In the genomic region with DNA sequence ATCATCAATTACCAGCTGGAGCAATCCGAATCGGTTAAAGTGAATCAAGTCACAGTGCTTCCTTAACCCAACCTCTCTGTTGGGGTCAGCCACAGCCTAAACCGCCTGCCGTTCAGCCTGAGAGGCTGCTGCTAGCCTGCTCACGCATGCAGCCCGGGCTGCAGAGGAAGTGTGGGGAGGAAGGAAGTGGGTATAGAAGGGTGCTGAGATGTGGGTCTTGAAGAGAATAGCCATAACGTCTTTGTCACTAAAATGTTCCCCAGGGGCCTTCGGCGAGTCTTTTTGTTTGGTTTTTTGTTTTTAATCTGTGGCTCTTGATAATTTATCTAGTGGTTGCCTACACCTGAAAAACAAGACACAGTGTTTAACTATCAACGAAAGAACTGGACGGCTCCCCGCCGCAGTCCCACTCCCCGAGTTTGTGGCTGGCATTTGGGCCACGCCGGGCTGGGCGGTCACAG, we compare ENCODE assay signal across 8 cellular contexts. TPM values are rescaled to one million over a fixed set of nuclear protein-coding genes. Genes with fewer than 3 reads are reported as not detected.
DNase-seq lines count a peak whose midpoint lies in the region; ATAC-seq, FAIRE-seq and TF ChIP-seq lines count a peak whose summit lies in the region.

No MANE protein-coding gene starts in this region.

- H3K4me3 Mint-ChIP-seq in H9 = peak overlapping the region; percentile 66 to 73
- peak overlapping the region; percentile 90 for H3K4me3 Mint-ChIP-seq in activated CD4-positive, alpha-beta memory T cell treated with anti-CD3 and anti-CD28 coated beads, Interleukin-2, amount 10 ng/mL, durations not matched to agents 7 days and 5 days
- peak overlapping the region; percentile 77 to 99 (median 94) for H3K4me3 Mint-ChIP-seq in naive thymus-derived CD8-positive, alpha-beta T cell

- H3K79me2 ChIP-seq in H9 (ENCODE audit: insufficient read depth, low read length) (no peaks in the 10 kb centered on the region), MM.1S (ENCODE audit: low read length) (peaks cover 45% of the 10 kb centered on the region), endothelial cell of umbilical vein (ENCODE audit: control insufficient read depth, insufficient read depth, low read length) (no peaks in the 10 kb centered on the region)

- no peak overlapping the region for H2BK20ac ChIP-seq in H9 (ENCODE audit: low read depth, low read length, poor library complexity, severe bottlenecking)

- H3T11ph ChIP-seq in H9 (ENCODE audit: low read length) = no peak overlapping the region

- no peaks in the 10 kb centered on the region for H3K9me3 ChIP-seq in H9 (ENCODE audit: control insufficient read depth, low read depth, low read length)
- no peaks in the 10 kb centered on the region for H3K9me3 ChIP-seq in MM.1S (replicated peaks; ENCODE audit: insufficient read depth, low read length)
- no peaks in the 10 kb centered on the region for H3K9me3 ChIP-seq in endothelial cell of umbilical vein (replicated peaks; ENCODE audit: control insufficient read depth, insufficient read depth, low read length)
- H3K9me3 ChIP-seq in subcutaneous abdominal adipose tissue (ENCODE audit: control insufficient read depth in 5 of 5, low read length in 5 of 5) = no peaks in the 10 kb centered on the region

- no peak overlapping the region for H2BK120ac ChIP-seq in H9 (ENCODE audit: low read depth, low read length, poor library complexity, severe bottlenecking)

- no peak overlapping the region for H3K14ac ChIP-seq in H9 (ENCODE audit: insufficient read depth, low read length)

- no peak overlapping the region for H2AK5ac ChIP-seq in H9 (ENCODE audit: insufficient read length, low read length)

- no peaks in the 10 kb centered on the region for H3K4me1 ChIP-seq in H9 (ENCODE audit: insufficient read depth, low read length)
- H3K4me1 ChIP-seq in MM.1S (ENCODE audit: low read length) = peaks cover 29% of the 10 kb centered on the region
- H3K4me1 ChIP-seq in endothelial cell of umbilical vein (ENCODE audit: control insufficient read depth, extremely low read depth, insufficient read depth, low read length) = peaks cover 7% of the 10 kb centered on the region
- peaks cover 0 to 28% (median 17%) of the 10 kb centered on the region in 5 donors for H3K4me1 ChIP-seq in subcutaneous abdominal adipose tissue (ENCODE audit: control insufficient read depth in 5 of 5, insufficient read depth in 5 of 5, low read length in 5 of 5)

- H3K27me3 Mint-ChIP-seq in H9 (ENCODE audit: low read depth) = peaks cover 71% of the 10 kb centered on the region
- peaks cover 3% of the 10 kb centered on the region for H3K27me3 Mint-ChIP-seq in activated CD4-positive, alpha-beta memory T cell treated with anti-CD3 and anti-CD28 coated beads, Interleukin-2, amount 10 ng/mL, durations not matched to agents 7 days and 5 days
- no peaks in the 10 kb centered on the region for H3K27me3 Mint-ChIP-seq in naive thymus-derived CD8-positive, alpha-beta T cell

- H4K91ac ChIP-seq in H9 (ENCODE audit: insufficient read length, low read depth, low read length) = no peak overlapping the region

- no peak overlapping the region for H3K4ac ChIP-seq in H9 (ENCODE audit: low read depth, low read length)

- H3K79me1 ChIP-seq in H9 (ENCODE audit: insufficient read depth, low read depth, low read length, poor library complexity, severe bottlenecking) = no peaks in the 10 kb centered on the region

- no peak for TF ChIP-seq POLR2A in endothelial cell of umbilical vein (IDR thresholded peaks at IDR 0.05; ENCODE audit: low read depth, low read length)

- H3K23ac ChIP-seq in H9 (ENCODE audit: insufficient read length, low read depth, low read length) = no peak overlapping the region

- no peak for TF ChIP-seq CTCF in GM06990 (IDR thresholded peaks at IDR 0.05; ENCODE audit: insufficient read depth, low read length, poor library complexity, severe bottlenecking)
- TF ChIP-seq CTCF in H9 (conservative IDR thresholded peaks at IDR 0.05) = no peak
- no peak for TF ChIP-seq CTCF in MM.1S (IDR thresholded peaks at IDR 0.05; ENCODE audit: low read length)
- no peak for TF ChIP-seq CTCF in endothelial cell of umbilical vein (IDR thresholded peaks at IDR 0.05; ENCODE audit: extremely low read depth in 1 of 2, insufficient read depth in 1 of 2, low read depth in 1 of 2, low read length in 2 of 2)

- peaks cover 10 to 13% of the 10 kb centered on the region in 2 experiments for H3K4me1 Mint-ChIP-seq in H9
- H3K4me1 Mint-ChIP-seq in activated CD4-positive, alpha-beta memory T cell treated with anti-CD3 and anti-CD28 coated beads, Interleukin-2, amount 10 ng/mL, durations not matched to agents 7 days and 5 days = peaks cover 37% of the 10 kb centered on the region
- H3K4me1 Mint-ChIP-seq in naive thymus-derived CD8-positive, alpha-beta T cell = peaks cover 33 to 55% (median 43%) of the 10 kb centered on the region in 4 donors

- no peaks in the 10 kb centered on the region for H3K9me1 ChIP-seq in endothelial cell of umbilical vein (replicated peaks; ENCODE audit: control insufficient read depth, extremely low read depth, insufficient read depth, low read length)

- H3K4me3 ChIP-seq in GM06990 (replicated peaks; ENCODE audit: low read depth, low read length) (peak overlapping the region; percentile 82), MM.1S (ENCODE audit: low read length) (peak overlapping the region; percentile 89), endothelial cell of umbilical vein (replicated peaks in 1 of 3; ENCODE audit: insufficient read depth in 1 of 3, low read depth in 1 of 3, low read length in 3 of 3) (peak overlapping the region; percentile 2 to 43 (median 41)), subcutaneous abdominal adipose tissue (ENCODE audit: low read depth in 1 of 5, low read length in 5 of 5) (peak overlapping the region; percentile 52 to 76 (median 68))

- no peak overlapping the region for H2BK12ac ChIP-seq in H9 (ENCODE audit: insufficient read length, low read depth, low read length)

- H2BK5ac ChIP-seq in H9 (ENCODE audit: insufficient read length, low read length) = no peak overlapping the region

- H3K56ac ChIP-seq in H9 (ENCODE audit: insufficient read length, low read depth, low read length) = no peak overlapping the region

- peak; percentile 47 for FAIRE-seq in endothelial cell of umbilical vein (lab: Jason Lieb, UNC)

- peak; percentile 84 for DNase-seq in GM06990 (ENCODE audit: extremely low read depth, insufficient read length)
- DNase-seq in H9 = peak; percentile 57
- DNase-seq in MM.1S = peak; percentile 90
- peak; percentile 90 for DNase-seq in activated CD4-positive, alpha-beta memory T cell treated with anti-CD3 and anti-CD28 coated beads, Interleukin-2, amount 10 ng/mL, durations not matched to agents 7 days and 5 days
- DNase-seq in endothelial cell of umbilical vein (ENCODE audit: low read depth, low spot score) = no peak
- DNase-seq in naive thymus-derived CD8-positive, alpha-beta T cell = peak; percentile 39 to 90 (median 78)
- no peak for DNase-seq in pons (ENCODE audit: low spot score)

- H3K4me2 ChIP-seq in H9 (ENCODE audit: insufficient read depth, insufficient read length, low read length) = peak overlapping the region; percentile 81
- H3K4me2 ChIP-seq in MM.1S (ENCODE audit: low read depth, low read length) = peak overlapping the region; percentile 84
- H3K4me2 ChIP-seq in endothelial cell of umbilical vein (ENCODE audit: insufficient read depth, low read length) = peak overlapping the region; percentile 15

- H2BK15ac ChIP-seq in H9 (ENCODE audit: low read depth, low read length) = no peak overlapping the region

- H4K20me1 ChIP-seq in H9 (ENCODE audit: control insufficient read depth, insufficient read depth, insufficient read length) (no peaks in the 10 kb centered on the region), MM.1S (ENCODE audit: insufficient read depth, low read length) (no peaks in the 10 kb centered on the region), endothelial cell of umbilical vein (replicated peaks; ENCODE audit: control insufficient read depth, extremely low read depth, insufficient read depth, low read length) (no peaks in the 10 kb centered on the region)

- no peak overlapping the region for H3K27ac ChIP-seq in H9 (ENCODE audit: insufficient read length, low read depth, low read length)
- peak overlapping the region; percentile 93 for H3K27ac ChIP-seq in MM.1S (ENCODE audit: low read length)
- no peak overlapping the region for H3K27ac ChIP-seq in endothelial cell of umbilical vein (ENCODE audit: insufficient read depth, low read depth, low read length)
- no peak overlapping the region for H3K27ac ChIP-seq in subcutaneous abdominal adipose tissue (ENCODE audit: low read depth, low read length)

- POLR2A ChIA-PET in activated CD4-positive, alpha-beta memory T cell treated with anti-CD3 and anti-CD28 coated beads, Interleukin-2, amount 10 ng/mL, durations not matched to agents 7 days and 5 days (lab: Charles Lee) = interaction anchor here (0.6 to 10.9 kb wide), 41 partner anchors 11 to 476 kb away, joined by 3 to 611 read pairs (median 6); a partner anchor contains a TSS
- POLR2A ChIA-PET in endothelial cell of umbilical vein (lab: Charles Lee) = no interaction called here
- POLR2A ChIA-PET in naive thymus-derived CD8-positive, alpha-beta T cell (lab: Charles Lee) = interaction anchor here (0.7 to 6.7 kb wide), 30 partner anchors 9 to 476 kb away, joined by 3 to 128 read pairs (median 6); a partner anchor contains a TSS

- H4K5ac ChIP-seq in H9 (ENCODE audit: insufficient read length, low read depth, low read length) = no peak overlapping the region

- H3K9ac ChIP-seq in H9 (ENCODE audit: extremely low read depth, insufficient read length, low read length) (no peak overlapping the region), MM.1S (ENCODE audit: low read length) (peak overlapping the region; percentile 90), endothelial cell of umbilical vein (replicated peaks; ENCODE audit: extremely low read depth, insufficient read depth, low read length) (no peak overlapping the region), subcutaneous abdominal adipose tissue (ENCODE audit: low read length in 5 of 5) (peak overlapping the region in 3 of 5 donors; percentile 37 to 61 (median 50))

- H2AFZ ChIP-seq in H9 (ENCODE audit: low read length) (no peak overlapping the region), MM.1S (ENCODE audit: low read length) (peak overlapping the region; percentile 87), endothelial cell of umbilical vein (ENCODE audit: low read depth, low read length) (peak overlapping the region; percentile 91)

- H3K9me2 ChIP-seq in MM.1S (replicated peaks; ENCODE audit: insufficient read depth, low read length) = no peaks in the 10 kb centered on the region

- H4K8ac ChIP-seq in H9 (replicated peaks; ENCODE audit: insufficient read length, low read depth, low read length) = no peak overlapping the region

- H3K27ac Mint-ChIP-seq in H9 = no peak overlapping the region; a peak in 1 of 7 replicates
- H3K27ac Mint-ChIP-seq in activated CD4-positive, alpha-beta memory T cell treated with anti-CD3 and anti-CD28 coated beads, Interleukin-2, amount 10 ng/mL, durations not matched to agents 7 days and 5 days = peak overlapping the region; percentile 95
- peak overlapping the region; percentile 89 to 99 (median 94) for H3K27ac Mint-ChIP-seq in naive thymus-derived CD8-positive, alpha-beta T cell

- peaks cover 14% of the 10 kb centered on the region for H3F3A ChIP-seq in MM.1S (ENCODE audit: insufficient read depth, low read length)

- BruUV-seq in endothelial cell of umbilical vein (replicated peaks; lab: Mats Ljungman, UMichigan) = no TSS peak

- H3K36me3 ChIP-seq in GM06990 (ENCODE audit: control insufficient read depth, insufficient read depth, low read length) = no peaks in the 10 kb centered on the region
- H3K36me3 ChIP-seq in MM.1S (replicated peaks; ENCODE audit: insufficient read depth, low read length) = no peaks in the 10 kb centered on the region
- H3K36me3 ChIP-seq in endothelial cell of umbilical vein (ENCODE audit: control insufficient read depth in 2 of 2, extremely low read depth in 1 of 2, insufficient read depth in 2 of 2, low read length in 2 of 2) = no peaks in the 10 kb centered on the region
- no peaks in the 10 kb centered on the region for H3K36me3 ChIP-seq in subcutaneous abdominal adipose tissue (ENCODE audit: control insufficient read depth in 5 of 5, insufficient read depth in 5 of 5, low read length in 5 of 5)

- peak; percentile 72 to 80 for ATAC-seq in naive thymus-derived CD8-positive, alpha-beta T cell

- H3K9me3 Mint-ChIP-seq in H9 = no peaks in the 10 kb centered on the region
- no peaks in the 10 kb centered on the region for H3K9me3 Mint-ChIP-seq in activated CD4-positive, alpha-beta memory T cell treated with anti-CD3 and anti-CD28 coated beads, Interleukin-2, amount 10 ng/mL, durations not matched to agents 7 days and 5 days
- H3K9me3 Mint-ChIP-seq in naive thymus-derived CD8-positive, alpha-beta T cell = no peaks in the 10 kb centered on the region

- intact Hi-C loops in endothelial cell of umbilical vein (cut with micrococcal nuclease) = loop anchor here (1.0 to 5.0 kb wide), 4 partner anchors 352 to 1332 kb away; no protein-coding TSS in a partner anchor

- dilution Hi-C loops in endothelial cell of umbilical vein (cut with MboI; ENCODE audit: extremely low pct_ligation_motif_present, low sequenced_read_pairs) = no loop called here

- CTCF ChIA-PET in activated CD4-positive, alpha-beta memory T cell treated with anti-CD3 and anti-CD28 coated beads, Interleukin-2, amount 10 ng/mL, durations not matched to agents 7 days and 5 days (lab: Charles Lee) = interaction anchor here (0.6 to 5.1 kb wide), 28 partner anchors 11 to 352 kb away, joined by 3 to 59 read pairs (median 5); no protein-coding TSS in a partner anchor
- CTCF ChIA-PET in endothelial cell of umbilical vein (lab: Charles Lee) = interaction anchor here (1.3 to 2.4 kb wide), 4 partner anchors 259 to 1333 kb away, joined by 4 to 14 read pairs (median 6); no protein-coding TSS in a partner anchor

- H3K27me3 ChIP-seq in GM06990 (replicated peaks; ENCODE audit: control insufficient read depth, insufficient read depth, low read length) (no peaks in the 10 kb centered on the region), H9 (ENCODE audit: insufficient read depth, low read length) (peaks cover 16% of the 10 kb centered on the region; the same call in 1 of the 2 replicates), MM.1S (replicated peaks; ENCODE audit: insufficient read depth, low read length) (no peaks in the 10 kb centered on the region), endothelial cell of umbilical vein (ENCODE audit: control insufficient read depth in 2 of 2, insufficient read depth in 2 of 2, low read length in 2 of 2) (peaks cover 15 to 53% of the 10 kb centered on the region in 2 experiments), subcutaneous abdominal adipose tissue (ENCODE audit: control insufficient read depth in 5 of 5, insufficient read depth in 4 of 5, low read length in 5 of 5) (peaks cover 4 to 13% (median 8%) of the 10 kb centered on the region in 5 donors)

- peaks cover 9% of the 10 kb centered on the region for H3K23me2 ChIP-seq in H9 (ENCODE audit: insufficient read length, low read depth, low read length, poor library complexity, severe bottlenecking)

- no peak overlapping the region for H3K18ac ChIP-seq in H9 (ENCODE audit: insufficient read length, low read depth, low read length)

- WGBS in H9 (ENCODE audit: extremely low coverage, insufficient read length, low lambda C conversion rate) = no CpG with 5 or more reads among the region's 17 CpGs

- H3K36me3 Mint-ChIP-seq in H9 (ENCODE audit: insufficient read depth in 1 of 3, low read depth in 3 of 3) = no peaks in the 10 kb centered on the region
- peaks cover 40% of the 10 kb centered on the region for H3K36me3 Mint-ChIP-seq in activated CD4-positive, alpha-beta memory T cell treated with anti-CD3 and anti-CD28 coated beads, Interleukin-2, amount 10 ng/mL, durations not matched to agents 7 days and 5 days (ENCODE audit: low read depth)
- H3K36me3 Mint-ChIP-seq in naive thymus-derived CD8-positive, alpha-beta T cell = peaks cover 0 to 12% (median 8%) of the 10 kb centered on the region in 3 donors

RNA-seq across cellular contexts. Expression of a gene that starts 0.5 kb away (rescaled TPM):
- 1.3 and 1.5 TPM in 2 replicates for total RNA-seq in H9 (2021)
- total RNA-seq in activated CD4-positive, alpha-beta memory T cell treated with anti-CD3 and anti-CD28 coated beads, Interleukin-2, amount 10 ng/mL, durations not matched to agents 7 days and 5 days = 100 to 1,000 TPM; 252 to 265 TPM
- 2.8 TPM in 2 replicates for total RNA-seq in endothelial cell of umbilical vein
- 1.5 and 1.7 TPM in 2 replicates for polyA plus RNA-seq in endothelial cell of umbilical vein
- polyA plus RNA-seq in endothelial cell of umbilical vein (2011; cell fraction: cytosol; rRNA removed) = 1.4 and 1.6 TPM in 2 replicates
- polyA plus RNA-seq in endothelial cell of umbilical vein (2011; cell fraction: nucleus; rRNA removed) = 2.2 and 4.0 TPM in 2 replicates
- polyA plus RNA-seq in endothelial cell of umbilical vein (2012) = 10.1 and 11.8 TPM in 2 replicates
- 5.5 and 6.5 TPM in 2 replicates for polyA minus RNA-seq in endothelial cell of umbilical vein
- not detected for polyA minus RNA-seq in endothelial cell of umbilical vein (2011; cell fraction: cytosol; rRNA and poly(A)+ RNA removed)
- 5.2 and 9.7 TPM in 2 replicates for polyA minus RNA-seq in endothelial cell of umbilical vein (2011; cell fraction: nucleus; rRNA and poly(A)+ RNA removed)
- total RNA-seq in naive thymus-derived CD8-positive, alpha-beta T cell = 100 to 1,000 TPM; 206 to 210 TPM
- 100 to 1,000 TPM in 2 of 3 donors, 10 to 100 TPM in 1; 88.1 to 128 (median 121) TPM for polyA plus RNA-seq in naive thymus-derived CD8-positive, alpha-beta T cell

Comparison
In these comparisons a context has a peak if more than half of its experiments do, and no peak if none do; other contexts are left out.
1. DNase-seq: peak in GM06990 (single experiment), H9 (single experiment), MM.1S (single experiment), activated CD4-positive, alpha-beta memory T cell treated with anti-CD3 and anti-CD28 coated beads, Interleukin-2, amount 10 ng/mL, durations not matched to agents 7 days and 5 days (single experiment) and naive thymus-derived CD8-positive, alpha-beta T cell (10 of 10); none in endothelial cell of umbilical vein (single experiment) and pons (single experiment).
2. H3K4me2 ChIP-seq: peak in every context shown above with its lines; median percentile 84 in MM.1S; 81 in H9; 15 in endothelial cell of umbilical vein.
3. H3K9ac ChIP-seq: peak in MM.1S (single experiment) and subcutaneous abdominal adipose tissue (3 of 5); none in H9 (single experiment) and endothelial cell of umbilical vein (single experiment).
4. H3K27ac Mint-ChIP-seq: peak in activated CD4-positive, alpha-beta memory T cell treated with anti-CD3 and anti-CD28 coated beads, Interleukin-2, amount 10 ng/mL, durations not matched to agents 7 days and 5 days (single experiment) and naive thymus-derived CD8-positive, alpha-beta T cell (10 of 10); none in H9 (0 of 3).
5. RNA of a gene that starts 0.5 kb away (total RNA-seq): 252 to 265 TPM in activated CD4-positive, alpha-beta memory T cell treated with anti-CD3 and anti-CD28 coated beads, Interleukin-2, amount 10 ng/mL, durations not matched to agents 7 days and 5 days and 206 to 210 TPM in naive thymus-derived CD8-positive, alpha-beta T cell; 2.8 TPM in endothelial cell of umbilical vein and 1.3 to 1.5 TPM in H9; every median in the first group is over 10 times any median in the second.
6. Peak in every context shown above with its lines, with median percentiles within 50 percentile points of each other: H3K4me3 ChIP-seq and H3K4me3 Mint-ChIP-seq.